Comparison of ENCODE assay signal across 1 cellular context in genomic region chr13:99398916-99399622, GRCh38.
TF ChIP-seq lines count a peak whose summit lies in the region.

No MANE protein-coding gene starts in this region.

TF ChIP-seq in HepG2, 621 proteins besides CTCF, POLR2A, EP300 and RAD21 (continued from another document):
- TF ChIP-seq ZNF770 (CRISPR knock-in tag; IDR thresholded peaks at IDR 0.05) (no peak), HNRNPUL1 (IDR thresholded peaks at IDR 0.05; ENCODE audit: low read depth, low read length) (no peak), AKAP8 (CRISPR knock-in tag; IDR thresholded peaks at IDR 0.05) (no peak), ZNF552 (CRISPR knock-in tag; IDR thresholded peaks at IDR 0.05; ENCODE audit: borderline replicate concordance) (no peak), FOXP1 (IDR thresholded peaks at IDR 0.05) (no peak), FOXP1 (CRISPR knock-in tag; IDR thresholded peaks at IDR 0.05) (no peak), ZNF879 (CRISPR knock-in tag; IDR thresholded peaks at IDR 0.05) (no peak), ZNF639 (CRISPR knock-in tag; conservative IDR thresholded peaks at IDR 0.05) (no peak), SP2 (CRISPR knock-in tag; IDR thresholded peaks at IDR 0.05) (no peak), DBP (CRISPR knock-in tag; IDR thresholded peaks at IDR 0.05; ENCODE audit: not compliant biosample characterization) (no peak)
